ENCODE assay signal across 16 cellular contexts in the genomic region with DNA sequence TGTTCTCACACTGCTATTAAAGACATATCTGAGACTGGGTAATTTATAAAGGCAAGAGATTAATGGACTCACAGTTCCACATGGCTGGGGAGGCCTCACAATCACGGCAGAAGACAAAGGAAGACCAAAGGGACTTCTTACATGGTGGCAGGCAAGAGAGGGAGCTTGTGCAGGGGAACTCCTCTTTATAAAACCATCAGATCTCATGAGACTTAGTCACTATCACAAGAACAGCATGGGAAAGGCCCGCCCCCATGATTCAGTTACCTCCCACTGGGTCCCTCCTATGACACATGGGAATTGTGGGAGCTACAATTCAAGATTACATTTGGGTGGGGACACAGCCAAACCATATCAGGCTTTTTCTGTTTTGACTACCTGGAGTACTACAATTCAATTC. TPM values are rescaled to one million over a fixed set of nuclear protein-coding genes. Genes with fewer than 3 reads are reported as not detected.
"Had no signal": no experiment of that assay in that cellular context is flagged by ENCODE, and none has a peak within 500 bp of the region (broad histone marks: within the 10 kb centered on the region; RNA-seq: fewer than 3 reads in every experiment).

No MANE protein-coding gene starts in this region.

RNA-seq across cellular contexts. Expression of a gene that starts 16.6 kb away (rescaled TPM):
- total RNA-seq: activated naive CD8-positive, alpha-beta T cell treated with anti-CD3 and anti-CD28 coated beads, Interleukin-2, amount 10 ng/mL, durations not matched to agents 7 days and 5 days; activated T-helper 1 cell treated with anti-CD3 and anti-CD28 coated beads, Interleukin-12 subunit alpha, Interleukin-12 subunit beta, Interleukin-2, Interleukin-4 antibody, amounts not matched to agents 30 ng/mL and 10 ng/mL and 1 ng/mL, durations not matched to agents 14 hours and 24 hours and 36 hours; cardiac muscle cell; dorsolateral prefrontal cortex; fibroblast of lung; left colon; liver; mesothelial cell of epicardium; ovary; progenitor cell of endocrine pancreas; sciatic nerve; subcutaneous adipose tissue; thoracic aorta; uterus; WTC11 had no signal
- polyA plus RNA-seq: cardiac muscle cell, fibroblast of lung, keratinocyte, liver, ovary had no signal
